ENCODE assay signal across 19 cellular contexts in genomic region chr3:133361435-133361834, GRCh38. TPM values are rescaled to one million over a fixed set of nuclear protein-coding genes. Genes with fewer than 3 reads are reported as not detected.
DNase-seq lines count a peak whose midpoint lies in the region; ATAC-seq and TF ChIP-seq lines count a peak whose summit lies in the region.
"Had no signal": no experiment of that assay in that cellular context is flagged by ENCODE, and none has a peak within 500 bp of the region (broad histone marks: within the 10 kb centered on the region; RNA-seq: fewer than 3 reads in every experiment).

No MANE protein-coding gene starts in this region.

- no peaks in the 10 kb centered on the region for H3K4me1 Mint-ChIP-seq in activated CD4-positive, alpha-beta T cell treated with anti-CD3 and anti-CD28 coated beads, Interleukin-2, amount 10 ng/mL, durations not matched to agents 24 days and 14 days

- peaks cover 4% of the 10 kb centered on the region for H3K9me3 Mint-ChIP-seq in activated CD4-positive, alpha-beta T cell treated with anti-CD3 and anti-CD28 coated beads, Interleukin-2, amount 10 ng/mL, durations not matched to agents 24 days and 14 days

- peak; percentile 40 for DNase-seq in activated CD4-positive, alpha-beta T cell treated with anti-CD3 and anti-CD28 coated beads, Interleukin-2, amount 10 ng/mL, durations not matched to agents 24 days and 14 days
- no peak for DNase-seq in activated CD4-positive, alpha-beta T cell treated with anti-CD3 and anti-CD28 coated beads, Interleukin-2, amount 50 U/mL, for 1 hour
- DNase-seq in WERI-Rb-1 (peak; percentile 66), myocyte (ENCODE audit: low read depth) (peak; percentile 34), NCI-H2227 treated with DMSO at 0.1 percent for 48 hours (lab: John Stamatoyannopoulos, UW) (no peak)
- DNase-seq: AML-193; CD4-positive, alpha-beta T cell; DMS79 treated with DMSO at 0.1 percent for 48 hours; GM23248; IMR-90 had no signal

- no peak overlapping the region for H3K4me3 ChIP-seq in WERI-Rb-1 (ENCODE audit: low read depth, low read length)
- H3K4me3 ChIP-seq: A549, GM12878, GM23248, HAP-1 had no signal

- no peak overlapping the region for H3K4me3 Mint-ChIP-seq in activated CD4-positive, alpha-beta T cell treated with anti-CD3 and anti-CD28 coated beads, Interleukin-2, amount 10 ng/mL, durations not matched to agents 24 days and 14 days
- H3K4me3 Mint-ChIP-seq: CD4-positive, alpha-beta T cell had no signal

- H3K27me3 ChIP-seq in WERI-Rb-1 (ENCODE audit: insufficient read depth, low read depth, severe bottlenecking): no peaks in the 10 kb centered on the region

- TF ChIP-seq CTCF in WERI-Rb-1 (IDR thresholded peaks at IDR 0.05; ENCODE audit: low read depth, low read length): no peak

- peaks cover 1% of the 10 kb centered on the region for H3K9me3 ChIP-seq in WERI-Rb-1 (ENCODE audit: severe bottlenecking)
- H3K9me3 ChIP-seq: A549 had no signal

- peaks cover 9% of the 10 kb centered on the region for H3K27me3 Mint-ChIP-seq in activated CD4-positive, alpha-beta T cell treated with anti-CD3 and anti-CD28 coated beads, Interleukin-2, amount 10 ng/mL, durations not matched to agents 24 days and 14 days

- intact Hi-C loops in activated CD4-positive, alpha-beta T cell treated with anti-CD3 and anti-CD28 coated beads, Interleukin-2, amount 10 ng/mL, durations not matched to agents 24 days and 14 days (cut with micrococcal nuclease): no loop called here

- H3K36me3 ChIP-seq in WERI-Rb-1: no peaks in the 10 kb centered on the region
- H3K36me3 ChIP-seq: HAP-1 had no signal

- H3K36me3 Mint-ChIP-seq in activated CD4-positive, alpha-beta T cell treated with anti-CD3 and anti-CD28 coated beads, Interleukin-2, amount 10 ng/mL, durations not matched to agents 24 days and 14 days (ENCODE audit: low read depth): no peaks in the 10 kb centered on the region

- ATAC-seq in HG02870 (IDR thresholded peaks at IDR 0.05; ENCODE audit: unreplicated experiment) (no peak), GM19395 (IDR thresholded peaks at IDR 0.05; ENCODE audit: unreplicated experiment) (no peak)
- ATAC-seq: A549, GM12878 had no signal

- H3K27ac ChIP-seq in WERI-Rb-1: peak overlapping the region; percentile 91
- H3K27ac ChIP-seq: 22Rv1, A549, C4-2B, GM23248 had no signal

- no peak overlapping the region for H3K27ac Mint-ChIP-seq in activated CD4-positive, alpha-beta T cell treated with anti-CD3 and anti-CD28 coated beads, Interleukin-2, amount 10 ng/mL, durations not matched to agents 24 days and 14 days
- H3K27ac Mint-ChIP-seq: CD4-positive, alpha-beta T cell had no signal

RNA-seq across cellular contexts. Expression of gene BFSP2, which starts 38.4 kb away (rescaled TPM):
- total RNA-seq in activated CD4-positive, alpha-beta T cell treated with anti-CD3 and anti-CD28 coated beads, Interleukin-2, amount 10 ng/mL, durations not matched to agents 24 days and 14 days: not detected in 2 replicates
- not detected in 2 replicates for total RNA-seq in myocyte
- polyA plus RNA-seq in myocyte (2012): not detected
- total RNA-seq: CD4-positive, alpha-beta T cell; GM23248; H4; IMR-90 had no signal
- polyA plus RNA-seq: BJ, GM23248, IMR-90 had no signal

Comparison
In these comparisons a context has a peak if more than half of its experiments do, and no peak if none do; other contexts are left out.
1. DNase-seq: peak in activated CD4-positive, alpha-beta T cell treated with anti-CD3 and anti-CD28 coated beads, Interleukin-2, amount 10 ng/mL, durations not matched to agents 24 days and 14 days (single experiment), WERI-Rb-1 (single experiment) and myocyte (single experiment); none in activated CD4-positive, alpha-beta T cell treated with anti-CD3 and anti-CD28 coated beads, Interleukin-2, amount 50 U/mL, for 1 hour (single experiment) and NCI-H2227 treated with DMSO at 0.1 percent for 48 hours (single experiment).